In genomic region chr17:57363580-57363979, GRCh38 we compare ENCODE assay signal across 25 cellular contexts.
A peak's percentile ranks its signal among the peaks of the same experiment; 100 is the strongest.
DNase-seq lines count a peak whose midpoint lies in the region; ATAC-seq, FAIRE-seq and TF ChIP-seq lines count a peak whose summit lies in the region.
"Had no signal": no experiment of that assay in that cellular context is flagged by ENCODE, and none has a peak within 500 bp of the region (broad histone marks: within the 10 kb centered on the region; RNA-seq: fewer than 3 reads in every experiment).

No MANE protein-coding gene starts in this region.

- H3K4me2 ChIP-seq in SU-DHL-6 (ENCODE audit: low read depth, low read length, poor library complexity, severe bottlenecking): no peak overlapping the region
- H3K4me2 ChIP-seq: BLaER1 had no signal

- 95 to 97% methylated on average over 4 of the region's 4 CpGs for WGBS in heart right ventricle, 2 donors

- H3K9ac ChIP-seq in SU-DHL-6 (ENCODE audit: low read length) (no peak overlapping the region), kidney (ENCODE audit: low read length in 2 of 2) (no peak overlapping the region)
- H3K9ac ChIP-seq: BLaER1 had no signal

- no peaks in the 10 kb centered on the region for H4K20me1 ChIP-seq in SU-DHL-6 (ENCODE audit: low read depth, low read length)

- H2AFZ ChIP-seq in SU-DHL-6 (ENCODE audit: low read depth, low read length, severe bottlenecking): no peak overlapping the region

- H3K36me3 ChIP-seq in left ventricle myocardium inferior (no peaks in the 10 kb centered on the region), heart right ventricle (no peaks in the 10 kb centered on the region), SU-DHL-6 (ENCODE audit: low read length) (no peaks in the 10 kb centered on the region), kidney (ENCODE audit: control insufficient read depth in 1 of 2, insufficient read depth in 2 of 2, low read length in 2 of 2) (no peaks in the 10 kb centered on the region)
- H3K36me3 ChIP-seq: MG63 had no signal

- H3K79me2 ChIP-seq in SU-DHL-6 (ENCODE audit: insufficient read depth, low read length): peaks cover 90% of the 10 kb centered on the region

- DNase-seq in left ventricle myocardium inferior: no peak
- no peak for DNase-seq in heart right ventricle
- DNase-seq in kidney: no peak
- no peak for DNase-seq in NCI-H510A (lab: John Stamatoyannopoulos, UW)
- DNase-seq in SIG-M5 treated with dmso at 0.1 percent for 504 hours (lab: John Stamatoyannopoulos, UW; ENCODE audit: unreplicated experiment): no peak
- no peak for DNase-seq in NCI-H1930 (lab: John Stamatoyannopoulos, UW)
- DNase-seq: ACHN; Calu3; CD4-positive, alpha-beta memory T cell; DMS153; GF-D8; GOT3; HCEC 1CT; MG63; NCI-H1417 treated with DMSO at 0.1 percent for 48 hours; NCI-H187; NCI-H2107; NCI-H446 treated with DMSO at 0.1 percent for 48 hours; NCI-H748 treated with DMSO at 0.1 percent for 48 hours; SIG-M5 had no signal

- TF ChIP-seq CTCF in left ventricle myocardium inferior (IDR thresholded peaks at IDR 0.05; ENCODE audit: borderline replicate concordance) (no peak), heart right ventricle (IDR thresholded peaks at IDR 0.05) (no peak), SU-DHL-6 (IDR thresholded peaks at IDR 0.05; ENCODE audit: insufficient read depth, low read length, poor library complexity, severe bottlenecking) (no peak), kidney (IDR thresholded peaks at IDR 0.05; ENCODE audit: borderline replicate concordance, extremely low read depth, insufficient read depth) (no peak)

- H3K27ac ChIP-seq in left ventricle myocardium inferior (replicated peaks) (peak overlapping the region; percentile 75), heart right ventricle (peak overlapping the region in 2 of 10 donors; percentile 0 to 76), SU-DHL-6 (ENCODE audit: low read depth, low read length) (0 out of 2 replicates have a peak overlapping the region, but pooled peaks have one; percentile 5), kidney (ENCODE audit: low read depth in 2 of 2, low read length in 2 of 2) (peak overlapping the region; percentile 3 to 23)
- H3K27ac ChIP-seq: 22Rv1, BLaER1 had no signal

- no peak for FAIRE-seq in kidney (lab: Jason Lieb, UNC)

- H3K27me3 ChIP-seq in left ventricle myocardium inferior (ENCODE audit: low read depth) (no peaks in the 10 kb centered on the region), heart right ventricle (no peaks in the 10 kb centered on the region), SU-DHL-6 (ENCODE audit: low read length) (no peaks in the 10 kb centered on the region)
- H3K27me3 ChIP-seq: BLaER1, MG63 had no signal

- H3K4me3 ChIP-seq in left ventricle myocardium inferior: no peak overlapping the region
- H3K4me3 ChIP-seq in heart right ventricle: no peak overlapping the region
- H3K4me3 ChIP-seq in SU-DHL-6 (ENCODE audit: insufficient read depth, low read length, poor library complexity, severe bottlenecking): no peak overlapping the region
- no peak overlapping the region for H3K4me3 ChIP-seq in kidney (ENCODE audit: low read length in 2 of 2)
- H3K4me3 ChIP-seq: BLaER1, MG63 had no signal

- no peaks in the 10 kb centered on the region for H3K9me3 ChIP-seq in left ventricle myocardium inferior (replicated peaks)
- H3K9me3 ChIP-seq in heart right ventricle: no peaks in the 10 kb centered on the region
- no peaks in the 10 kb centered on the region for H3K9me3 ChIP-seq in SU-DHL-6 (ENCODE audit: insufficient read depth, low read length)
- H3K9me3 ChIP-seq in kidney (ENCODE audit: control insufficient read depth in 1 of 2, low read length in 2 of 2): no peaks in the 10 kb centered on the region
- H3K9me3 ChIP-seq: BLaER1, MG63 had no signal

- peaks cover 74% of the 10 kb centered on the region for H3K4me1 ChIP-seq in left ventricle myocardium inferior
- H3K4me1 ChIP-seq in heart right ventricle: peaks cover 14 to 72% (median 49%) of the 10 kb centered on the region in 9 donors
- H3K4me1 ChIP-seq in kidney (ENCODE audit: control insufficient read depth in 1 of 2, insufficient read depth in 1 of 2, low read depth in 1 of 2, low read length in 2 of 2): peaks cover 46 to 65% of the 10 kb centered on the region in 2 donors

- H3F3A ChIP-seq in SU-DHL-6 (ENCODE audit: insufficient read depth): 0 out of 2 replicates have a peak, but pooled peaks cover under 1% of the 10 kb centered on the region

- ATAC-seq in heart right ventricle: no peak
- ATAC-seq in HG02588 (IDR thresholded peaks at IDR 0.05; ENCODE audit: unreplicated experiment): no peak
- ATAC-seq: Panc1 had no signal

- no peaks in the 10 kb centered on the region for H3K9me2 ChIP-seq in SU-DHL-6 (replicated peaks; ENCODE audit: insufficient read depth, low read length)

- intact Hi-C loops in left ventricle myocardium inferior (cut with micrococcal nuclease): no loop called here
- intact Hi-C loops in heart right ventricle (cut with DNase I): loop anchor here in 1 of 10 donors (10.0 kb wide), 1 partner anchor 51 kb away; no protein-coding TSS in a partner anchor
- intact Hi-C loops in kidney (cut with DNase I): no loop called here
